Comparison of ENCODE assay signal across 1 cellular context in genomic region chr4:8615921-8616787, GRCh38.
TF ChIP-seq lines count a peak whose summit lies in the region.

No MANE protein-coding gene starts in this region.

TF ChIP-seq in K562, 482 proteins besides CTCF, POLR2A, EP300 and RAD21:
- TF ChIP-seq, protein P1, sequence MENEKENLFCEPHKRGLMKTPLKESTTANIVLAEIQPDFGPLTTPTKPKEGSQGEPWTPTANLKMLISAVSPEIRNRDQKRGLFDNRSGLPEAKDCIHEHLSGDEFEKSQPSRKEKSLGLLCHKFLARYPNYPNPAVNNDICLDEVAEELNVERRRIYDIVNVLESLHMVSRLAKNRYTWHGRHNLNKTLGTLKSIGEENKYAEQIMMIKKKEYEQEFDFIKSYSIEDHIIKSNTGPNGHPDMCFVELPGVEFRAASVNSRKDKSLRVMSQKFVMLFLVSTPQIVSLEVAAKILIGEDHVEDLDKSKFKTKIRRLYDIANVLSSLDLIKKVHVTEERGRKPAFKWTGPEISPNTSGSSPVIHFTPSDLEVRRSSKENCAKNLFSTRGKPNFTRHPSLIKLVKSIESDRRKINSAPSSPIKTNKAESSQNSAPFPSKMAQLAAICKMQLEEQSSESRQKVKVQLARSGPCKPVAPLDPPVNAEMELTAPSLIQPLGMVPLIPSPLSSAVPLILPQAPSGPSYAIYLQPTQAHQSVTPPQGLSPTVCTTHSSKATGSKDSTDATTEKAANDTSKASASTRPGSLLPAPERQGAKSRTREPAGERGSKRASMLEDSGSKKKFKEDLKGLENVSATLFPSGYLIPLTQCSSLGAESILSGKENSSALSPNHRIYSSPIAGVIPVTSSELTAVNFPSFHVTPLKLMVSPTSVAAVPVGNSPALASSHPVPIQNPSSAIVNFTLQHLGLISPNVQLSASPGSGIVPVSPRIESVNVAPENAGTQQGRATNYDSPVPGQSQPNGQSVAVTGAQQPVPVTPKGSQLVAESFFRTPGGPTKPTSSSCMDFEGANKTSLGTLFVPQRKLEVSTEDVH (IDR thresholded peaks at IDR 0.05; ENCODE audit: low read depth, partially characterized antibody): peak; percentile 33
- TF ChIP-seq SMARCA5 (IDR thresholded peaks at IDR 0.05): peak; percentile 63
- no peak for TF ChIP-seq HOXB6 (CRISPR knock-in tag; IDR thresholded peaks at IDR 0.05; ENCODE audit: borderline replicate concordance)
- TF ChIP-seq SMARCB1 (IDR thresholded peaks at IDR 0.05; ENCODE audit: insufficient read length, low read depth): no peak
- peak; percentile 40; the same call in 1 of the 2 replicates for TF ChIP-seq BCOR (IDR thresholded peaks at IDR 0.05)
- no peak for TF ChIP-seq PHB2 (IDR thresholded peaks at IDR 0.05; ENCODE audit: low read depth)
- TF ChIP-seq SRF (CRISPR knock-in tag; IDR thresholded peaks at IDR 0.05): no peak
- TF ChIP-seq ZFP36 (IDR thresholded peaks at IDR 0.05; ENCODE audit: low read depth, low read length, partially characterized antibody): peak; percentile 98
